In the genomic region with DNA sequence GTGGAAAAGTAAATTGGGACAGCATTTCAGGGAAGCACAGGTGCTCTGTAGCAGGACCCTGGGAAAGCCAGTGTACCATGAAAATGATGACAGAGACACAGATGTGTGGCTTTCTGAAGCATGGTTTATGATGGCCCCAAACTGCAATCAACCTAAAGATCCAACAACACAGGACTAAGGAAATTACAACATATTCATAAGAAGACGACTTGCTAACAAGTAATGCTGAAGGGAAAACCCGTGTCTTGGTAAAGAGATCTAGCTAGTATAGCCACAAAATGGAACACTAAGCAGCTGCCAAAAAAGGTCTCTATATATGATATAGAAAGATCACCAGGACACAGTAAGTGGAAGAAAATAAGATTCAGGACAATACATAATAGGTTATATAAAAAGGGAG, we compare ENCODE assay signal across 16 cellular contexts. TPM values are rescaled to one million over a fixed set of nuclear protein-coding genes. Genes with fewer than 3 reads are reported as not detected.
DNase-seq lines count a peak whose midpoint lies in the region; ATAC-seq lines count a peak whose summit lies in the region.
"Had no signal": no experiment of that assay in that cellular context is flagged by ENCODE, and none has a peak within 500 bp of the region (broad histone marks: within the 10 kb centered on the region; RNA-seq: fewer than 3 reads in every experiment).

No MANE protein-coding gene starts in this region.

- H3K4me3 Mint-ChIP-seq in activated CD8-positive, alpha-beta memory T cell treated with anti-CD3 and anti-CD28 coated beads, Interleukin-2, amount 10 ng/mL, durations not matched to agents 7 days and 5 days, result no peak overlapping the region
- no peak overlapping the region for H3K4me3 Mint-ChIP-seq in activated naive CD8-positive, alpha-beta T cell treated with anti-CD3 and anti-CD28 coated beads for 36 hours
- H3K4me3 Mint-ChIP-seq in stimulated activated memory B cell treated with anti-CD40 and anti-IgM and Interleukin-4, amounts not matched to agents 10 μg/mL and 1 μg/mL and 100 μg/mL, for 72 hours, result no peak overlapping the region
- H3K4me3 Mint-ChIP-seq: IgD-negative memory B cell had no signal

- no peaks in the 10 kb centered on the region for H3K27me3 Mint-ChIP-seq in activated CD8-positive, alpha-beta memory T cell treated with anti-CD3 and anti-CD28 coated beads, Interleukin-2, amount 10 ng/mL, durations not matched to agents 7 days and 5 days
- no peaks in the 10 kb centered on the region for H3K27me3 Mint-ChIP-seq in activated naive CD8-positive, alpha-beta T cell treated with anti-CD3 and anti-CD28 coated beads for 36 hours
- no peaks in the 10 kb centered on the region for H3K27me3 Mint-ChIP-seq in stimulated activated memory B cell treated with anti-CD40 and anti-IgM and Interleukin-4, amounts not matched to agents 10 μg/mL and 1 μg/mL and 100 μg/mL, for 72 hours
- H3K27me3 Mint-ChIP-seq: IgD-negative memory B cell had no signal

- CTCF ChIA-PET in activated CD8-positive, alpha-beta memory T cell treated with anti-CD3 and anti-CD28 coated beads, Interleukin-2, amount 10 ng/mL, durations not matched to agents 7 days and 5 days (lab: Charles Lee), result interaction anchor here (1.0 to 1.4 kb wide), 2 partner anchors 16 to 19 kb away, joined by 4 to 11 read pairs; no protein-coding TSS in a partner anchor

- DNase-seq in activated CD8-positive, alpha-beta memory T cell treated with anti-CD3 and anti-CD28 coated beads, Interleukin-2, amount 10 ng/mL, durations not matched to agents 7 days and 5 days, result no peak
- DNase-seq in activated CD8-positive, alpha-beta memory T cell treated with anti-CD3 and anti-CD28 coated beads, Interleukin-2, amount 50 U/mL, for 4 hours, result no peak
- no peak for DNase-seq in activated naive CD8-positive, alpha-beta T cell treated with anti-CD3 and anti-CD28 coated beads for 36 hours
- DNase-seq in NCI-H1092 treated with DMSO at 0.1 percent for 48 hours (lab: John Stamatoyannopoulos, UW) (no peak), amygdala (lab: John Stamatoyannopoulos, UW) (no peak)
- DNase-seq: foreskin melanocyte, NCI-H1930, NCI-H510A, nucleus accumbens, right cardiac atrium, SHP77, uterus had no signal

- no peaks in the 10 kb centered on the region for H3K9me3 Mint-ChIP-seq in activated CD8-positive, alpha-beta memory T cell treated with anti-CD3 and anti-CD28 coated beads, Interleukin-2, amount 10 ng/mL, durations not matched to agents 7 days and 5 days (ENCODE audit: low read depth)
- no peaks in the 10 kb centered on the region for H3K9me3 Mint-ChIP-seq in activated naive CD8-positive, alpha-beta T cell treated with anti-CD3 and anti-CD28 coated beads for 36 hours
- H3K9me3 Mint-ChIP-seq in stimulated activated memory B cell treated with anti-CD40 and anti-IgM and Interleukin-4, amounts not matched to agents 10 μg/mL and 1 μg/mL and 100 μg/mL, for 72 hours, result no peaks in the 10 kb centered on the region

- H3K27ac Mint-ChIP-seq in activated CD8-positive, alpha-beta memory T cell treated with anti-CD3 and anti-CD28 coated beads, Interleukin-2, amount 10 ng/mL, durations not matched to agents 7 days and 5 days, result peak overlapping the region; percentile 42
- peak overlapping the region; percentile 75 for H3K27ac Mint-ChIP-seq in activated naive CD8-positive, alpha-beta T cell treated with anti-CD3 and anti-CD28 coated beads for 36 hours
- H3K27ac Mint-ChIP-seq in stimulated activated memory B cell treated with anti-CD40 and anti-IgM and Interleukin-4, amounts not matched to agents 10 μg/mL and 1 μg/mL and 100 μg/mL, for 72 hours, result peak overlapping the region; percentile 61
- H3K27ac Mint-ChIP-seq: IgD-negative memory B cell had no signal

- peaks cover 71% of the 10 kb centered on the region for H3K4me1 Mint-ChIP-seq in activated CD8-positive, alpha-beta memory T cell treated with anti-CD3 and anti-CD28 coated beads, Interleukin-2, amount 10 ng/mL, durations not matched to agents 7 days and 5 days
- peaks cover 68% of the 10 kb centered on the region for H3K4me1 Mint-ChIP-seq in activated naive CD8-positive, alpha-beta T cell treated with anti-CD3 and anti-CD28 coated beads for 36 hours
- peaks cover 58% of the 10 kb centered on the region for H3K4me1 Mint-ChIP-seq in stimulated activated memory B cell treated with anti-CD40 and anti-IgM and Interleukin-4, amounts not matched to agents 10 μg/mL and 1 μg/mL and 100 μg/mL, for 72 hours

- ATAC-seq in activated CD8-positive, alpha-beta memory T cell treated with anti-CD3 and anti-CD28 coated beads, Interleukin-2, amount 10 ng/mL, durations not matched to agents 7 days and 5 days, result no peak
- ATAC-seq in HG02610 (IDR thresholded peaks at IDR 0.05; ENCODE audit: unreplicated experiment) (peak; percentile 50), GM21390 (IDR thresholded peaks at IDR 0.05; ENCODE audit: unreplicated experiment) (no peak)
- no peak for ATAC-seq in stimulated activated memory B cell treated with anti-CD40 and anti-IgM and Interleukin-4, amounts not matched to agents 10 μg/mL and 1 μg/mL and 100 μg/mL, for 72 hours
- ATAC-seq: right cardiac atrium had no signal

- H3K36me3 Mint-ChIP-seq in activated CD8-positive, alpha-beta memory T cell treated with anti-CD3 and anti-CD28 coated beads, Interleukin-2, amount 10 ng/mL, durations not matched to agents 7 days and 5 days, result peaks cover 61% of the 10 kb centered on the region
- H3K36me3 Mint-ChIP-seq in activated naive CD8-positive, alpha-beta T cell treated with anti-CD3 and anti-CD28 coated beads for 36 hours, result peaks cover 52% of the 10 kb centered on the region
- H3K36me3 Mint-ChIP-seq in stimulated activated memory B cell treated with anti-CD40 and anti-IgM and Interleukin-4, amounts not matched to agents 10 μg/mL and 1 μg/mL and 100 μg/mL, for 72 hours, result peaks cover 64% of the 10 kb centered on the region

RNA-seq across cellular contexts. Expression of a gene that starts 53.2 kb away (rescaled TPM):
- total RNA-seq in activated CD8-positive, alpha-beta memory T cell treated with anti-CD3 and anti-CD28 coated beads, Interleukin-2, amount 10 ng/mL, durations not matched to agents 7 days and 5 days, result 100 to 1,000 TPM in 1 of 2 experiments, 10 to 100 TPM in 1; 90.0 to 115 TPM
- 10 to 100 TPM; 43.4 to 44.5 TPM for total RNA-seq in activated naive CD8-positive, alpha-beta T cell treated with anti-CD3 and anti-CD28 coated beads for 36 hours
